Comparison of ENCODE assay signal across 8 cellular contexts in genomic region chr4:15649914-15650545, GRCh38. TPM values are rescaled to one million over a fixed set of nuclear protein-coding genes. Genes with fewer than 3 reads are reported as not detected.
DNase-seq lines count a peak whose midpoint lies in the region; ATAC-seq, FAIRE-seq and TF ChIP-seq lines count a peak whose summit lies in the region.

No MANE protein-coding gene starts in this region.

- no peaks in the 10 kb centered on the region for H3K36me3 Mint-ChIP-seq in glutamatergic neuron (ENCODE audit: unreplicated experiment)

- peak overlapping the region; percentile 34 for H3K27ac Mint-ChIP-seq in glutamatergic neuron (ENCODE audit: unreplicated experiment)

- peak; percentile 69 for FAIRE-seq in RCC 7860 (lab: Jason Lieb, UNC)

- peak; percentile 61 for TF ChIP-seq CTCF in glutamatergic neuron (IDR thresholded peaks at IDR 0.05; ENCODE audit: partially characterized antibody, unreplicated experiment)

- H3K9me3 Mint-ChIP-seq in glutamatergic neuron (ENCODE audit: unreplicated experiment), result peaks cover 2% of the 10 kb centered on the region

- H3K36me3 ChIP-seq in KOPT-K1 (ENCODE audit: insufficient read depth, low read length), result no peaks in the 10 kb centered on the region

- H3K4me3 Mint-ChIP-seq in glutamatergic neuron (ENCODE audit: unreplicated experiment), result no peak overlapping the region

- peak; percentile 34 for ATAC-seq in GM21515 (IDR thresholded peaks at IDR 0.05; ENCODE audit: unreplicated experiment)
- no peak for ATAC-seq in HG02852 (IDR thresholded peaks at IDR 0.05; ENCODE audit: unreplicated experiment)

- no peaks in the 10 kb centered on the region for H3K9me3 ChIP-seq in KOPT-K1 (ENCODE audit: insufficient read depth, low read length, poor library complexity, severe bottlenecking)

- peaks cover 3% of the 10 kb centered on the region for H3K27me3 Mint-ChIP-seq in glutamatergic neuron (ENCODE audit: unreplicated experiment)

- DNase-seq in DMS 273 (lab: John Stamatoyannopoulos, UW; ENCODE audit: unreplicated experiment) (peak; percentile 69), RCC 7860 (ENCODE audit: low spot score) (peak; percentile 36), glutamatergic neuron (peak; percentile 19), putamen (ENCODE audit: low spot score) (peak; percentile 64)
- DNase-seq in activated effector memory CD4-positive, alpha-beta T cell treated with anti-CD3 and anti-CD28 coated beads, Interleukin-2, amount 50 U/mL, for 16 hours, result peak; percentile 75

- H3K27ac ChIP-seq in KOPT-K1 (ENCODE audit: low read depth, low read length, poor library complexity, severe bottlenecking), result peak overlapping the region; percentile 37

- H3K4me1 Mint-ChIP-seq in glutamatergic neuron (ENCODE audit: low read depth, unreplicated experiment), result peaks cover 15% of the 10 kb centered on the region

RNA-seq across cellular contexts. Expression of gene FBXL5, which starts 5.1 kb away (rescaled TPM):
- total RNA-seq in glutamatergic neuron (ENCODE audit: unreplicated experiment), result 62.2 TPM

RNA-seq across cellular contexts. Expression of gene FAM200B, which starts 31.6 kb away (rescaled TPM):
- total RNA-seq in glutamatergic neuron (ENCODE audit: unreplicated experiment), result 27.4 TPM

RNA-seq across cellular contexts. Expression of gene BST1, which starts 52.8 kb away (rescaled TPM):
- not detected for total RNA-seq in glutamatergic neuron (ENCODE audit: unreplicated experiment)

Comparison
In these comparisons a context has a peak if more than half of its experiments do, and no peak if none do; other contexts are left out.
1. DNase-seq: peak in every context shown above with its lines; median percentile 75 in activated effector memory CD4-positive, alpha-beta T cell treated with anti-CD3 and anti-CD28 coated beads, Interleukin-2, amount 50 U/mL, for 16 hours; 69 in DMS 273; 64 in putamen; 36 in RCC 7860; 19 in glutamatergic neuron.